Comparison of ENCODE assay signal across 13 cellular contexts in genomic region chr11:19605500-19606371, GRCh38.
DNase-seq lines count a peak whose midpoint lies in the region; ATAC-seq and TF ChIP-seq lines count a peak whose summit lies in the region.
"Had no signal": no experiment of that assay in that cellular context is flagged by ENCODE, and none has a peak within 500 bp of the region (broad histone marks: within the 10 kb centered on the region; RNA-seq: fewer than 3 reads in every experiment).

No MANE protein-coding gene starts in this region.

- no peak overlapping the region for H2BK120ac ChIP-seq in IMR-90 (ENCODE audit: low read depth, low read length)

- peaks cover 19% of the 10 kb centered on the region for H3K4me1 Mint-ChIP-seq in brain
- H3K4me1 Mint-ChIP-seq: activated naive CD4-positive, alpha-beta T cell treated with anti-CD3 and anti-CD28 coated beads, Interleukin-2, amount 10 ng/mL, durations not matched to agents 7 days and 5 days; naive thymus-derived CD8-positive, alpha-beta T cell had no signal

- no peak overlapping the region for H3K23ac ChIP-seq in IMR-90 (ENCODE audit: low read depth, low read length)

- H3K27ac ChIP-seq in IMR-90 (ENCODE audit: insufficient read depth, low read length) (no peak overlapping the region), muscle layer of colon (ENCODE audit: low read depth, low read length) (peak overlapping the region; percentile 10)

- no peak overlapping the region for H3K4me3 ChIP-seq in IMR-90 (ENCODE audit: insufficient read depth, low read depth, low read length)
- no peak overlapping the region for H3K4me3 ChIP-seq in muscle layer of colon (ENCODE audit: low read depth in 1 of 2, low read length in 2 of 2)

- no CpG with 5 or more reads among the region's 8 CpGs for WGBS in IMR-90 (ENCODE audit: extremely low coverage in 2 of 2, insufficient read length in 1 of 2), 2 experiments

- H3K4me1 ChIP-seq in IMR-90 (ENCODE audit: control insufficient read depth, insufficient read depth, low read length) = peaks cover 8% of the 10 kb centered on the region
- peaks cover 17% of the 10 kb centered on the region for H3K4me1 ChIP-seq in muscle layer of colon (ENCODE audit: insufficient read depth, low read length)

- CTCF ChIA-PET in IMR-90 (lab: Yijun Ruan, JAX) = no interaction called here

- no peak overlapping the region for H3K4me2 ChIP-seq in IMR-90 (ENCODE audit: low read depth, low read length)

- H2AK5ac ChIP-seq in IMR-90 (ENCODE audit: low read depth, low read length) = no peak overlapping the region

- peak; percentile 75 for ATAC-seq in IMR-90 (ENCODE audit: low read depth)
- ATAC-seq: activated CD4-positive, CD25-positive, alpha-beta regulatory T cell treated with anti-CD3 and anti-CD28 coated beads, Interleukin-2, amount 50 U/mL, for 24 hours; naive thymus-derived CD8-positive, alpha-beta T cell had no signal

- H3K9ac ChIP-seq in IMR-90 (ENCODE audit: low read depth, low read length) (no peak overlapping the region), muscle layer of colon (ENCODE audit: low read length) (peak overlapping the region; percentile 42)

- no peak for TF ChIP-seq RAD21 in IMR-90 (IDR thresholded peaks at IDR 0.05; ENCODE audit: low read length)

- no peaks in the 10 kb centered on the region; the same call in 1 of the 2 replicates for H4K20me1 ChIP-seq in IMR-90 (ENCODE audit: insufficient read depth, low read length)

- no peak overlapping the region for H3K14ac ChIP-seq in IMR-90 (replicated peaks; ENCODE audit: low read depth, low read length)

- H3K9me3 ChIP-seq in IMR-90 (ENCODE audit: control insufficient read depth, insufficient read depth, low read length) = no peaks in the 10 kb centered on the region
- H3K9me3 ChIP-seq in muscle layer of colon (ENCODE audit: low read length) = no peaks in the 10 kb centered on the region

- no peaks in the 10 kb centered on the region for H3K79me1 ChIP-seq in IMR-90 (ENCODE audit: low read depth in 1 of 2, low read length in 2 of 2)

- no peak overlapping the region for H2AK9ac ChIP-seq in IMR-90 (replicated peaks; ENCODE audit: low read depth, low read length, poor library complexity)

- 0 out of 2 replicates have a peak, but pooled peaks cover 5% of the 10 kb centered on the region for H3K9me1 ChIP-seq in IMR-90 (ENCODE audit: insufficient read depth, low read length)

- peaks cover 12% of the 10 kb centered on the region for H3K36me3 Mint-ChIP-seq in brain
- H3K36me3 Mint-ChIP-seq: activated naive CD4-positive, alpha-beta T cell treated with anti-CD3 and anti-CD28 coated beads, Interleukin-2, amount 10 ng/mL, durations not matched to agents 7 days and 5 days; naive thymus-derived CD8-positive, alpha-beta T cell had no signal

- H3K4me3 Mint-ChIP-seq in brain = no peak overlapping the region
- H3K4me3 Mint-ChIP-seq: activated naive CD4-positive, alpha-beta T cell treated with anti-CD3 and anti-CD28 coated beads, Interleukin-2, amount 10 ng/mL, durations not matched to agents 7 days and 5 days; naive thymus-derived CD8-positive, alpha-beta T cell had no signal

- TF ChIP-seq CTCF in AG09319 (IDR thresholded peaks at IDR 0.05; ENCODE audit: low read depth, low read length) (no peak), IMR-90 (conservative IDR thresholded peaks at IDR 0.05; ENCODE audit: low read depth, low read length) (no peak), brain (conservative IDR thresholded peaks at IDR 0.05) (no peak)

- no peak overlapping the region for H4K91ac ChIP-seq in IMR-90 (ENCODE audit: insufficient read depth, low read depth, low read length)

- no peak overlapping the region for H3K18ac ChIP-seq in IMR-90 (ENCODE audit: low read depth, low read length)

- H3K27me3 Mint-ChIP-seq in brain = peaks cover 16% of the 10 kb centered on the region
- H3K27me3 Mint-ChIP-seq: activated naive CD4-positive, alpha-beta T cell treated with anti-CD3 and anti-CD28 coated beads, Interleukin-2, amount 10 ng/mL, durations not matched to agents 7 days and 5 days had no signal

- H3K36me3 ChIP-seq in IMR-90 (ENCODE audit: control insufficient read depth, insufficient read depth, low read length) (no peaks in the 10 kb centered on the region), muscle layer of colon (ENCODE audit: insufficient read depth, low read length) (no peaks in the 10 kb centered on the region)

- no peak overlapping the region for H3K56ac ChIP-seq in IMR-90 (ENCODE audit: extremely low read depth, insufficient read depth, low read length)

- H2BK5ac ChIP-seq in IMR-90 (ENCODE audit: low read depth, low read length, poor library complexity, severe bottlenecking) = no peak overlapping the region

- POLR2A ChIA-PET in IMR-90 (lab: Charles Lee; ENCODE audit: unreplicated experiment) = no interaction called here

- H2BK15ac ChIP-seq in IMR-90 (ENCODE audit: low read depth, low read length) = no peak overlapping the region

- H3K9me3 Mint-ChIP-seq in brain = peaks cover 22 to 28% (median 26%) of the 10 kb centered on the region in 5 experiments
- H3K9me3 Mint-ChIP-seq: activated naive CD4-positive, alpha-beta T cell treated with anti-CD3 and anti-CD28 coated beads, Interleukin-2, amount 10 ng/mL, durations not matched to agents 7 days and 5 days had no signal

- H2BK20ac ChIP-seq in IMR-90 (ENCODE audit: low read depth, low read length) = no peak overlapping the region

- no peak overlapping the region for H4K5ac ChIP-seq in IMR-90 (ENCODE audit: low read depth, low read length)

- H3K4ac ChIP-seq in IMR-90 (ENCODE audit: low read depth, low read length) = no peak overlapping the region

- peaks cover 7% of the 10 kb centered on the region for H3K27me3 ChIP-seq in IMR-90 (ENCODE audit: control insufficient read depth, insufficient read depth, low read length)
- no peaks in the 10 kb centered on the region for H3K27me3 ChIP-seq in muscle layer of colon (ENCODE audit: control insufficient read depth in 1 of 2, insufficient read depth in 2 of 2, low read length in 2 of 2)

- dilution Hi-C loops in IMR-90 (cut with HindIII; ENCODE audit: low sequenced_read_pairs, unreplicated experiment) = no loop called here

- intact Hi-C loops in IMR-90 (cut with micrococcal nuclease) = no loop called here

- no TSS peak for BruUV-seq in IMR-90 (replicated peaks; lab: Mats Ljungman, UMichigan)

- H3K27ac Mint-ChIP-seq in brain = peak overlapping the region; percentile 12 to 86 (median 63)
- H3K27ac Mint-ChIP-seq: activated naive CD4-positive, alpha-beta T cell treated with anti-CD3 and anti-CD28 coated beads, Interleukin-2, amount 10 ng/mL, durations not matched to agents 7 days and 5 days; naive thymus-derived CD8-positive, alpha-beta T cell had no signal

- no peak for TF ChIP-seq POLR2A in IMR-90 (IDR thresholded peaks at IDR 0.05; ENCODE audit: low read depth, low read length)

- DNase-seq in AG09319 (ENCODE audit: extremely low read depth, low read depth) = peak; percentile 40
- DNase-seq in IMR-90 = peak; percentile 68
- no peak for DNase-seq in SKM-1 (lab: John Stamatoyannopoulos, UW; ENCODE audit: unreplicated experiment)
- no peak for DNase-seq in NOMO-1 (lab: John Stamatoyannopoulos, UW; ENCODE audit: unreplicated experiment in 2 of 2)
- no peak for DNase-seq in HuH-7.5 (ENCODE audit: low spot score)
- DNase-seq in stimulated activated naive CD4-positive, alpha-beta T cell (lab: John Stamatoyannopoulos, UW) = no peak
- DNase-seq: activated naive CD4-positive, alpha-beta T cell treated with anti-CD3 and anti-CD28 coated beads, Interleukin-2, amount 10 ng/mL, durations not matched to agents 7 days and 5 days; naive thymus-derived CD8-positive, alpha-beta T cell; NCI-H2081 treated with DMSO at 0.1 percent for 48 hours; stimulated activated naive CD4-positive, alpha-beta T cell treated with Interleukin-2 at 50 U/mL for 16 hours had no signal

- no peak overlapping the region for H2AFZ ChIP-seq in IMR-90 (replicated peaks; ENCODE audit: low read length, poor library complexity)

- in situ Hi-C loops in IMR-90 (cut with MboI; ENCODE audit: low sequenced_read_pairs) = no loop called here

- no peak overlapping the region for H4K8ac ChIP-seq in IMR-90 (ENCODE audit: low read depth in 2 of 2, low read length in 2 of 2)

TF ChIP-seq in IMR-90, 13 proteins besides CTCF, POLR2A, EP300 and RAD21:
- TF ChIP-seq NFE2L2 (IDR thresholded peaks at IDR 0.05; ENCODE audit: low read depth, low read length) (no peak), SMC3 (IDR thresholded peaks at IDR 0.05; ENCODE audit: low read depth, low read length) (no peak), RCOR1 (IDR thresholded peaks at IDR 0.05; ENCODE audit: insufficient replicate concordance, low read length) (no peak), FOS (IDR thresholded peaks at IDR 0.05; ENCODE audit: low read depth, low read length) (no peak), MXI1 (IDR thresholded peaks at IDR 0.05; ENCODE audit: borderline replicate concordance, low read depth, low read length) (no peak), CEBPB (IDR thresholded peaks at IDR 0.05; ENCODE audit: low read depth, low read length) (no peak), CHD1 (IDR thresholded peaks at IDR 0.05; ENCODE audit: low read depth, low read length) (no peak), RFX5 (IDR thresholded peaks at IDR 0.05; ENCODE audit: low read depth, low read length) (no peak), USF2 (IDR thresholded peaks at IDR 0.05; ENCODE audit: low read depth, low read length) (no peak), MAFK (IDR thresholded peaks at IDR 0.05; ENCODE audit: low read depth, low read length) (no peak), BHLHE40 (IDR thresholded peaks at IDR 0.05; ENCODE audit: low read depth, low read length) (no peak), ELK1 (IDR thresholded peaks at IDR 0.05; ENCODE audit: borderline replicate concordance, low read depth, low read length) (no peak), MAZ (IDR thresholded peaks at IDR 0.05; ENCODE audit: borderline replicate concordance, low read depth, low read length) (no peak)

Comparison
In these comparisons a context has a peak if more than half of its experiments do, and no peak if none do; other contexts are left out.
1. DNase-seq: peak in AG09319 (single experiment) and IMR-90 (single experiment); none in SKM-1 (single experiment), NOMO-1 (0 of 2), HuH-7.5 (single experiment) and stimulated activated naive CD4-positive, alpha-beta T cell (0 of 6).